In the genomic region with DNA sequence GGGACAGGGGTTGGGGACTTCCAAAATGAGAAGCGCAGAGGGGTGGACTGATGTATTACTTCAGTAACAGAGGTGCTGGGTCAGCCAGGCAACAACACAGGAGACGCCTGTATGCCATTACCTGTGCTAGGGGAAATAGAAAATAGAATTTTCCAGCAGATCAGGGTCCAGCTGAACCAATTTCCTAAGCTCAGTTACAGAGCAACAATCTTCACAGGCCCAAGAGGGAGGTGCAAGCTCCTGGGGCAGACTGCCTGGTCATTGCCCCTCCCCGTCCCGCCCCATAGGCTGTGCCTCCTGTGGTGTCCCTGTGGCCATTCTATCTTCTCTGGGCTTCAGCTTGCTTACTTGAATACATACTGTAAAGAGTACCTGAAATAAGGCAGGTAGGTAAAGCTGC, we compare ENCODE assay signal across 12 cellular contexts. TPM values are rescaled to one million over a fixed set of nuclear protein-coding genes. Genes with fewer than 3 reads are reported as not detected.
DNase-seq lines count a peak whose midpoint lies in the region; ATAC-seq, FAIRE-seq and TF ChIP-seq lines count a peak whose summit lies in the region.
"Had no signal": no experiment of that assay in that cellular context is flagged by ENCODE, and none has a peak within 500 bp of the region (broad histone marks: within the 10 kb centered on the region; RNA-seq: fewer than 3 reads in every experiment).

No MANE protein-coding gene starts in this region.

- no peak overlapping the region for H4K91ac ChIP-seq in H1 (replicated peaks; ENCODE audit: insufficient read length, low read length)

- no peaks in the 10 kb centered on the region for H3K27me3 Mint-ChIP-seq in T-helper 1 cell treated with Interleukin-12 subunit alpha and Interleukin-12 subunit beta and Interleukin-4 antibody, amounts not matched to agents 30 μg/mL and 1 μg/mL, for 36 hours (ENCODE audit: low read depth)

- no peak for TF ChIP-seq POLR2A in H1 (IDR thresholded peaks at IDR 0.05; ENCODE audit: control extremely low read depth in 1 of 2, low read depth in 2 of 2, low read length in 2 of 2)
- no peak for TF ChIP-seq POLR2A in spleen (IDR thresholded peaks at IDR 0.05)

- no peak for DNase-seq in T-helper 1 cell
- DNase-seq in OCI-M1 (lab: John Stamatoyannopoulos, UW) = peak; percentile 86
- DNase-seq in H1 (ENCODE audit: low read depth in 1 of 2, low spot score in 2 of 2) = no peak
- no peak for DNase-seq in spleen
- DNase-seq in GM19238 (ENCODE audit: insufficient read length, low spot score) = no peak
- DNase-seq in SK-N-DZ (ENCODE audit: low spot score) = no peak
- DNase-seq: ACHN, mesenchymal stem cell, NCI-H146, SW 1271 had no signal

- H2BK20ac ChIP-seq in H1 (ENCODE audit: low read length) = no peak overlapping the region

- POLR2A ChIA-PET in H1 (lab: Charles Lee; ENCODE audit: partially characterized antibody) = interaction anchor here (0.8 to 7.8 kb wide), 6 partner anchors 7 to 70 kb away, joined by 3 to 66 read pairs (median 4); no protein-coding TSS in a partner anchor

- H3K79me2 ChIP-seq in H1 (ENCODE audit: control insufficient read depth in 1 of 2, insufficient read depth in 2 of 2, low read length in 2 of 2) = peaks cover 44 to 84% of the 10 kb centered on the region in 2 experiments

- peak overlapping the region; percentile 15; the same call in 1 of the 2 replicates for H3K18ac ChIP-seq in H1 (ENCODE audit: extremely low read depth, low read length)

- H3K4ac ChIP-seq in H1 (replicated peaks; ENCODE audit: insufficient read length, low read depth, low read length) = no peak overlapping the region

- H3K27ac Mint-ChIP-seq in T-helper 1 cell treated with Interleukin-12 subunit alpha and Interleukin-12 subunit beta and Interleukin-4 antibody, amounts not matched to agents 30 μg/mL and 1 μg/mL, for 36 hours = peak overlapping the region; percentile 92

- H2BK5ac ChIP-seq in H1 (ENCODE audit: low read depth, low read length) = 0 out of 2 replicates have a peak overlapping the region, but pooled peaks have one; percentile 1

- TF ChIP-seq EP300 in H1 (IDR thresholded peaks at IDR 0.05; ENCODE audit: borderline replicate concordance in 1 of 2, low read depth in 2 of 2, low read length in 2 of 2) = no peak

- H4K5ac ChIP-seq in H1 (ENCODE audit: insufficient read length, low read depth, low read length) = no peak overlapping the region

- ATAC-seq in GM18907 (IDR thresholded peaks at IDR 0.05; ENCODE audit: unreplicated experiment) = no peak

- H3K14ac ChIP-seq in H1 (ENCODE audit: insufficient read length) = no peak overlapping the region

- no peaks in the 10 kb centered on the region for H3K9me3 ChIP-seq in H1 (ENCODE audit: insufficient read depth in 2 of 2, low read depth in 1 of 2, low read length in 1 of 2)
- H3K9me3 ChIP-seq in spleen = peaks cover 0 to 5% (median 0%) of the 10 kb centered on the region in 8 donors

- TF ChIP-seq CTCF in H1 (IDR thresholded peaks at IDR 0.05; ENCODE audit: control extremely low read depth in 1 of 3, insufficient read depth in 1 of 3, low read depth in 1 of 3, low read length in 3 of 3) = no peak
- no peak for TF ChIP-seq CTCF in spleen (IDR thresholded peaks at IDR 0.05 in 8 of 11, conservative IDR thresholded peaks at IDR 0.05 in 3 of 11)

- peak overlapping the region; percentile 83 to 89; a peak in 3 of 4 replicates for H3K4me2 ChIP-seq in H1 (ENCODE audit: insufficient read depth in 1 of 2, low read depth in 2 of 2, low read length in 2 of 2)

- H2AFZ ChIP-seq in H1 (ENCODE audit: low read length) = no peak overlapping the region

- no peak overlapping the region for H3K9ac ChIP-seq in H1 (replicated peaks in 1 of 4; ENCODE audit: extremely low read depth in 1 of 4, low read depth in 3 of 4, low read length in 3 of 4)

- H3K4me1 Mint-ChIP-seq in T-helper 1 cell treated with Interleukin-12 subunit alpha and Interleukin-12 subunit beta and Interleukin-4 antibody, amounts not matched to agents 30 μg/mL and 1 μg/mL, for 36 hours (ENCODE audit: low read depth) = peaks cover 76% of the 10 kb centered on the region

- H3K9me3 Mint-ChIP-seq in T-helper 1 cell treated with Interleukin-12 subunit alpha and Interleukin-12 subunit beta and Interleukin-4 antibody, amounts not matched to agents 30 μg/mL and 1 μg/mL, for 36 hours = peaks cover 8% of the 10 kb centered on the region

- 65% methylated on average over 3 of the region's 4 CpGs; no CpG with 5 or more reads in 1 of the 2 experiments for WGBS in H1 (ENCODE audit: extremely low coverage in 1 of 2, insufficient coverage in 1 of 2, insufficient read length in 1 of 2, insufficient replicate concordance in 2 of 2, low coverage in 1 of 2, low lambda C conversion rate in 2 of 2, missing lambda C conversion rate in 1 of 2), 2 experiments
- 68 to 89% (median 76%) methylated on average over 4 of the region's 4 CpGs for WGBS in spleen, 5 donors

- H2BK120ac ChIP-seq in H1 (replicated peaks; ENCODE audit: low read depth, low read length) = no peak overlapping the region

- peaks cover 19% of the 10 kb centered on the region for H3K79me1 ChIP-seq in H1 (ENCODE audit: low read depth, low read length)

- H3K27ac ChIP-seq in H1 (ENCODE audit: low read depth, low read length) (no peak overlapping the region), spleen (peak overlapping the region in 7 of 8 donors; percentile 41 to 79 (median 63))

- intact Hi-C loops in spleen (cut with DNase I; ENCODE audit: low total_unique reads) = no loop called here

- H3K36me3 ChIP-seq in H1 (ENCODE audit: control insufficient read depth in 2 of 4, insufficient read depth in 4 of 4, low read length in 3 of 4) = peaks cover 0 to 5% (median 0%) of the 10 kb centered on the region in 4 experiments; a peak in 4 of 8 replicates
- H3K36me3 ChIP-seq in spleen = no peaks in the 10 kb centered on the region

- peaks cover 19% of the 10 kb centered on the region for H3K23me2 ChIP-seq in H1 (ENCODE audit: low read depth, low read length)

- peak overlapping the region; percentile 80 for H3K4me3 Mint-ChIP-seq in T-helper 1 cell treated with Interleukin-12 subunit alpha and Interleukin-12 subunit beta and Interleukin-4 antibody, amounts not matched to agents 30 μg/mL and 1 μg/mL, for 36 hours

- H2BK15ac ChIP-seq in H1 (ENCODE audit: low read length) = no peak overlapping the region

- CTCF ChIA-PET in H1 (lab: Charles Lee; ENCODE audit: partially characterized antibody) = interaction anchor here (1.1 to 72.8 kb wide), 4 partner anchors 25 to 71 kb away, joined by 3 to 1738 read pairs (median 420); partner anchors contain the start of gene KCNK17

- no peaks in the 10 kb centered on the region; a peak in 1 of 7 replicates for H3K27me3 ChIP-seq in H1 (replicated peaks in 1 of 4; ENCODE audit: control insufficient read depth in 3 of 4, extremely low read depth in 1 of 4, insufficient read depth in 3 of 4, low read length in 3 of 4)
- peaks cover 0 to 37% (median 0%) of the 10 kb centered on the region in 7 donors for H3K27me3 ChIP-seq in spleen (replicated peaks in 1 of 7)

- H2AK5ac ChIP-seq in H1 (ENCODE audit: low read depth, low read length) = no peak overlapping the region

- no peak overlapping the region for H4K8ac ChIP-seq in H1 (ENCODE audit: extremely low read depth, insufficient read depth, low read length)

- H3K36me3 Mint-ChIP-seq in T-helper 1 cell treated with Interleukin-12 subunit alpha and Interleukin-12 subunit beta and Interleukin-4 antibody, amounts not matched to agents 30 μg/mL and 1 μg/mL, for 36 hours (ENCODE audit: low read depth) = peaks cover 31% of the 10 kb centered on the region

- FAIRE-seq in H1 (lab: Jason Lieb, UNC) = no peak

- H3K4me3 ChIP-seq in H1 (ENCODE audit: extremely low read depth in 1 of 4, insufficient read depth in 2 of 4, low read depth in 3 of 4, low read length in 4 of 4) (peak overlapping the region in 1 of 4 experiments; percentile 28; a peak in 2 of 8 replicates), spleen (peak overlapping the region in 1 of 8 donors; percentile 79)

- H4K20me1 ChIP-seq in H1 (replicated peaks in 1 of 2; ENCODE audit: control insufficient read depth in 1 of 2, insufficient read depth in 2 of 2, low read length in 2 of 2) = peaks cover 38 to 51% of the 10 kb centered on the region in 2 experiments

- TF ChIP-seq RAD21 in H1 (IDR thresholded peaks at IDR 0.05 in 1 of 2, conservative IDR thresholded peaks at IDR 0.05 in 1 of 2; ENCODE audit: low read depth in 2 of 2, low read length in 2 of 2) = no peak; a peak in 1 of 4 replicates

- no peak overlapping the region for H3K56ac ChIP-seq in H1 (replicated peaks; ENCODE audit: insufficient read length, low read depth, low read length)

- H3K4me1 ChIP-seq in H1 (replicated peaks in 1 of 4; ENCODE audit: control insufficient read depth in 3 of 4, insufficient read depth in 4 of 4, low read length in 3 of 4) (peaks cover 13 to 42% (median 22%) of the 10 kb centered on the region in 4 experiments), spleen (peaks cover 4 to 74% (median 53%) of the 10 kb centered on the region in 6 donors)

- no peak overlapping the region for H2BK12ac ChIP-seq in H1 (ENCODE audit: low read depth, low read length)

- H3K23ac ChIP-seq in H1 (ENCODE audit: insufficient read length) = no peak overlapping the region

TF ChIP-seq in H1, 55 proteins besides CTCF, POLR2A, EP300 and RAD21 (continues in another document):
- TF ChIP-seq CEBPB (IDR thresholded peaks at IDR 0.05; ENCODE audit: low read depth, low read length) = no peak
- TF ChIP-seq BCL11A (IDR thresholded peaks at IDR 0.05; ENCODE audit: low read depth in 2 of 2, low read length in 2 of 2) = no peak
- TF ChIP-seq CHD2 (IDR thresholded peaks at IDR 0.05; ENCODE audit: low read length) = no peak
- no peak for TF ChIP-seq BRCA1 (IDR thresholded peaks at IDR 0.05; ENCODE audit: low read depth, low read length)
- no peak for TF ChIP-seq HDAC2 (IDR thresholded peaks at IDR 0.05; ENCODE audit: borderline replicate concordance in 1 of 2, low read depth in 2 of 2, low read length in 2 of 2)
- no peak for TF ChIP-seq PHF8 (conservative IDR thresholded peaks at IDR 0.05; ENCODE audit: low read depth, low read length)
- TF ChIP-seq SIX5 (IDR thresholded peaks at IDR 0.05; ENCODE audit: low read depth, low read length) = no peak
- no peak for TF ChIP-seq SP2 (IDR thresholded peaks at IDR 0.05; ENCODE audit: low read length)

RNA-seq across cellular contexts. Expression of gene KCNK5, which starts 3.7 kb away (rescaled TPM):
- total RNA-seq in H1 (2021; fragmentation: NEBNext Ultra II Directional; extraction: Animal tissue kit (Norgen Biotek cat#: 25700)) = 42.2 and 44.3 TPM in 2 replicates
- polyA plus RNA-seq in H1 (2011; rRNA removed) = 20.9 and 29.7 TPM in 2 replicates
- 24.8 TPM for polyA plus RNA-seq in H1 (2011; cell fraction: cytosol; rRNA removed)
- 31.8 TPM for polyA plus RNA-seq in H1 (2011; cell fraction: nucleus; rRNA removed)
- 31.4 to 37.5 TPM (median 35.7 TPM) in 4 replicates for polyA plus RNA-seq in H1 (2012, experiment 1 of 2)
- polyA plus RNA-seq in H1 (2012, experiment 2 of 2) = 37.4 TPM
- polyA plus RNA-seq in H1 (2013, experiment 1 of 2) = 41.6 TPM
- 43.7 TPM for polyA plus RNA-seq in H1 (2013, experiment 2 of 2)
- polyA minus RNA-seq in H1 (2011; rRNA and poly(A)+ RNA removed) = 35.0 and 38.1 TPM in 2 replicates
- 28.0 TPM for polyA minus RNA-seq in H1 (2011; cell fraction: cytosol; rRNA and poly(A)+ RNA removed)
- 27.0 TPM for polyA minus RNA-seq in H1 (2011; cell fraction: nucleus; rRNA and poly(A)+ RNA removed)
- 1 to 10 TPM; 1.5 to 5.9 (median 4.2) TPM for total RNA-seq in spleen
- polyA plus RNA-seq in spleen = 1 to 10 TPM in 1 of 3 donors, under 1 TPM in 2; 0.52 to 1.6 (median 0.96) TPM
- 2.5 and 2.6 TPM in 2 replicates for polyA plus RNA-seq in SK-N-DZ (2014; cell fraction: cytosol; rRNA removed)
- polyA plus RNA-seq in SK-N-DZ (2014; cell fraction: nucleus; rRNA removed) = 2.4 and 2.5 TPM in 2 replicates
